Comparison of ENCODE assay signal across 21 cellular contexts in the genomic region with DNA sequence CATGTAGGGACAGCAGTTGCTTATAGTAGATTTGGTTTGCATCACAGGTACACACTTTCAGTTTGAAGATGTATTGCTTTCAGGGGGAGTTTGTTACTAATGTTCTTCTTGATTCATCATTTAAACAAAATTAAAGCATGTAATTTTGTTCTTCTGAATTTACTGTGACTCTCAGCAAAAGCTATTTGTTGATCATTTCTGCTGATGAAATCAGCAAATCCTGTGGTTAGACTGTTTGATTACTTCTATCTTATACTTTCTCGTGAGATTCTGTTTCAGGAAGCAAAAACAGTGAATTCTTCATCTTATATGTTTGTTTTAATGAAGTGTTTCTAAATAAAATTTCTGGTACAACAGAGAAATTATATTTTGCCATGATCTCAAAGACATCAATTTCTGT.
DNase-seq lines count a peak whose midpoint lies in the region; ATAC-seq, FAIRE-seq and TF ChIP-seq lines count a peak whose summit lies in the region.
"Had no signal": no experiment of that assay in that cellular context is flagged by ENCODE, and none has a peak within 500 bp of the region (broad histone marks: within the 10 kb centered on the region; RNA-seq: fewer than 3 reads in every experiment).

No MANE protein-coding gene starts in this region.

- FAIRE-seq in H54 (lab: Jason Lieb, UNC) = peak; percentile 64
- FAIRE-seq in islet of Langerhans (lab: Jason Lieb, UNC) = peak; percentile 55
- FAIRE-seq: GM12892 had no signal

- H3K36me3 Mint-ChIP-seq in chondrocyte (ENCODE audit: low read depth) = peaks cover 8% of the 10 kb centered on the region
- H3K36me3 Mint-ChIP-seq: CD14-positive monocyte; CD8-positive, alpha-beta memory T cell had no signal

- no peak for TF ChIP-seq POLR2A in H54 (IDR thresholded peaks at IDR 0.05; ENCODE audit: low read depth, low read length)

- no peaks in the 10 kb centered on the region for H3K36me3 ChIP-seq in A673 (ENCODE audit: insufficient read depth, low read length, poor library complexity, severe bottlenecking)
- H3K36me3 ChIP-seq: BE2C; BLaER1 treated with 17β-estradiol and CSF1 and Interleukin-3, amounts not matched to agents 10 nM and 100 nM; HAP-1 had no signal

- no TSS peak for BruUV-seq in A673 (replicated peaks; lab: Mats Ljungman, UMichigan)

- peak overlapping the region; percentile 8 for H3K27ac Mint-ChIP-seq in chondrocyte (ENCODE audit: unreplicated experiment)
- H3K27ac Mint-ChIP-seq: CD14-positive monocyte; CD4-positive, alpha-beta T cell; CD8-positive, alpha-beta memory T cell; GM23338 had no signal

- no peaks in the 10 kb centered on the region for H3K27me3 ChIP-seq in A673 (replicated peaks; ENCODE audit: insufficient read depth, low read depth, low read length, poor library complexity)
- H3K27me3 ChIP-seq: BE2C; BLaER1 treated with 17β-estradiol and CSF1 and Interleukin-3, amounts not matched to agents 10 nM and 100 nM had no signal

- DNase-seq in AG10803 (ENCODE audit: low read depth) (peak; percentile 21), H54 (ENCODE audit: insufficient read length, low spot score) (no peak), chondrocyte (ENCODE audit: low spot score) (no peak), NCI-H510A treated with DMSO at 0.1 percent for 48 hours (lab: John Stamatoyannopoulos, UW) (no peak), A673 (ENCODE audit: low spot score) (no peak)
- no peak for DNase-seq in activated CD4-positive, alpha-beta T cell treated with anti-CD3 and anti-CD28 coated beads, Interleukin-2, amount 50 U/mL, for 1 hour
- DNase-seq: 8988T; AML-193; BE2C; CD4-positive, alpha-beta T cell; CD8-positive, alpha-beta memory T cell; DMS 273 treated with DMSO at 0.1 percent for 48 hours; DMS79; EL had no signal

- H3K4me1 ChIP-seq in A673 (ENCODE audit: insufficient read depth, low read length, poor library complexity, severe bottlenecking) = peaks cover 9% of the 10 kb centered on the region
- H3K4me1 ChIP-seq: BE2C; BLaER1 treated with 17β-estradiol and CSF1 and Interleukin-3, amounts not matched to agents 10 nM and 100 nM had no signal

- peaks cover 60% of the 10 kb centered on the region for H3K4me1 Mint-ChIP-seq in chondrocyte (ENCODE audit: low read depth)
- H3K4me1 Mint-ChIP-seq: CD14-positive monocyte had no signal

- no peak for TF ChIP-seq CTCF in AG10803 (conservative IDR thresholded peaks at IDR 0.05; ENCODE audit: low read length)
- no peak for TF ChIP-seq CTCF in chondrocyte (IDR thresholded peaks at IDR 0.05)
- TF ChIP-seq CTCF in A673 (conservative IDR thresholded peaks at IDR 0.05; ENCODE audit: low read depth, low read length) = no peak

- no peak for ATAC-seq in GM19395 (IDR thresholded peaks at IDR 0.05; ENCODE audit: unreplicated experiment)
- ATAC-seq: GM23338 had no signal

- CTCF ChIA-PET in A673 (lab: Charles Lee) = interaction anchor here (0.6 kb wide), 1 partner anchor 313 kb away, joined by 4 read pairs; no protein-coding TSS in a partner anchor

- POLR2A ChIA-PET in A673 (lab: Charles Lee; ENCODE audit: low non-redundant PET) = no interaction called here

- H3K9me3 Mint-ChIP-seq in chondrocyte (ENCODE audit: low read depth) = peaks cover 18% of the 10 kb centered on the region
- H3K9me3 Mint-ChIP-seq: GM23338 had no signal

- H3K9me3 ChIP-seq in A673 (ENCODE audit: low read depth, low read length, poor library complexity, severe bottlenecking) = no peaks in the 10 kb centered on the region
- H3K9me3 ChIP-seq: BE2C; BLaER1 treated with 17β-estradiol and CSF1 and Interleukin-3, amounts not matched to agents 10 nM and 100 nM; HAP-1 had no signal

- no peaks in the 10 kb centered on the region for H3K27me3 Mint-ChIP-seq in chondrocyte (ENCODE audit: low read depth)
- H3K27me3 Mint-ChIP-seq: CD4-positive, alpha-beta T cell had no signal

- no peak overlapping the region for H3K4me3 ChIP-seq in AG10803 (ENCODE audit: low read length)
- H3K4me3 ChIP-seq in A673 (ENCODE audit: low read depth, low read length, poor library complexity, severe bottlenecking) = no peak overlapping the region
- H3K4me3 ChIP-seq: BLaER1 treated with 17β-estradiol and CSF1 and Interleukin-3, amounts not matched to agents 10 nM and 100 nM; GM23338; HAP-1 had no signal

- intact Hi-C loops in A673 (cut with micrococcal nuclease; ENCODE audit: unreplicated experiment) = no loop called here

- no peak overlapping the region for H3K27ac ChIP-seq in A673 (ENCODE audit: low read depth, low read length, poor library complexity, severe bottlenecking)
- H3K27ac ChIP-seq: BLaER1 treated with 17β-estradiol and CSF1 and Interleukin-3, amounts not matched to agents 10 nM and 100 nM had no signal

- no peak overlapping the region for H3K4me3 Mint-ChIP-seq in chondrocyte (ENCODE audit: unreplicated experiment)
- H3K4me3 Mint-ChIP-seq: CD14-positive monocyte; CD4-positive, alpha-beta T cell; CD8-positive, alpha-beta memory T cell; GM23338 had no signal
